Comparison of ENCODE assay signal across 1 cellular context in the genomic region with DNA sequence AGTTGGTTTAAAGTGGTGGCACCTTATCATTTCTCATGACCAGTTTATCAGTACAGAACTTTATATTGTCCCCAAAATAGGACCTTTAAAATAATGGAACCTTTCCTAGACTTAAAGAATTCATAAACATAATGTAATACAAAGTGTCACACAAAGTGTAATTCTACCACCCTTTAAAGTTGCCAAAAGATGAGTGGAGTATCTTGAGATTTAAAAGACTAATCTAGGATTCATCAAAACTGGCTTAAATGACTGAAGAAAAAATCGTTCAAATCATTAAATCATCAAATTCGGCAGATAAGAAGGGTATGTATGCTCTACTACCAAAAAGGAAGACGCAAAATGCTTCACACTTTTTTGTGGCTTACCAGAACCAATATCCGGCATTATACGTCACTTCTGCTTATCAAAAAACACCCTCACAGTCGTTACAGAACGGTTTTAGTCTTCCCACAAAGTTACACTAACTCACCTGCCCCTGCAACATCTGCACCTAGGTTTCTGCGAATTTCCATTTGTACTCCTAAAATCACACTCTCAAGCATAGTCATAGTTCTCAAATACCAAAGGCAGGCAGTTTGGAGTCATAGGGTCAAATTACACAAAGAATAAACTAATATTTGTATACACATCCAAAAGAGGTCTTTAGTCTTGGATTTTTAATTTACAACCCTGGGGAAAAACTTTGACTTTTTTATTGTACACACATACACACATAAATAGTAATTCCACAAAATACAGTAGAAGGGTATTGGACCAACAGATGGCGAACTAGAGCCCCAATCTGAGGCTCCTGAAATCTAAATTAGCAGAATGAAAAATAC.
TF ChIP-seq lines count a peak whose summit lies in the region.

No MANE protein-coding gene starts in this region.

TF ChIP-seq in K562, 482 proteins besides CTCF, POLR2A, EP300 and RAD21 (continued from another document and continues in another):
- TF ChIP-seq EP400 (IDR thresholded peaks at IDR 0.05) (no peak; the same call in 1 of the 2 replicates), MAFF (IDR thresholded peaks at IDR 0.05; ENCODE audit: low read length) (no peak), ERF (CRISPR knock-in tag; IDR thresholded peaks at IDR 0.05) (no peak), SMAD1 (IDR thresholded peaks at IDR 0.05; ENCODE audit: low read depth, low read length, partially characterized antibody) (no peak), SREBF1 (IDR thresholded peaks at IDR 0.05; ENCODE audit: borderline replicate concordance, low read depth, low read length) (no peak), TEAD1 (CRISPR knock-in tag; IDR thresholded peaks at IDR 0.05) (no peak), DACH1 (IDR thresholded peaks at IDR 0.05; ENCODE audit: partially characterized antibody) (no peak), NFIX (CRISPR knock-in tag; IDR thresholded peaks at IDR 0.05; ENCODE audit: low read depth) (no peak), RBBP5 (IDR thresholded peaks at IDR 0.05; ENCODE audit: borderline replicate concordance, insufficient read depth, low read length, poor library complexity, severe bottlenecking) (no peak), SRF (CRISPR knock-in tag; IDR thresholded peaks at IDR 0.05) (no peak; a peak in 1 of 4 replicates), MTA2 (IDR thresholded peaks at IDR 0.05; ENCODE audit: low read depth) (0 out of 2 replicates have a peak, but pooled peaks have one; percentile 15), MYC (IDR thresholded peaks at IDR 0.05; ENCODE audit: low read depth, low read length) (0 out of 2 replicates have a peak, but pooled peaks have one; percentile 31), MYC (CRISPR knock-in tag; IDR thresholded peaks at IDR 0.05; ENCODE audit: borderline replicate concordance, low read depth) (no peak), KLF13 (tag; IDR thresholded peaks at IDR 0.05; ENCODE audit: borderline replicate concordance, low read depth) (no peak), ZBTB8A (IDR thresholded peaks at IDR 0.05; ENCODE audit: partially characterized antibody) (no peak), BRF1 (IDR thresholded peaks at IDR 0.05; ENCODE audit: borderline replicate concordance, extremely low read depth, insufficient read length) (no peak), EWSR1 (IDR thresholded peaks at IDR 0.05; ENCODE audit: borderline replicate concordance, low read depth, partially characterized antibody) (no peak), FOXJ2 (tag; IDR thresholded peaks at IDR 0.05) (no peak), NELFE (IDR thresholded peaks at IDR 0.05; ENCODE audit: insufficient read depth, insufficient read length) (no peak), ZNF232 (CRISPR knock-in tag; IDR thresholded peaks at IDR 0.05) (no peak), ZKSCAN8 (CRISPR knock-in tag; IDR thresholded peaks at IDR 0.05) (no peak), ZNF280A (IDR thresholded peaks at IDR 0.05; ENCODE audit: low read depth, partially characterized antibody) (no peak), RBM34 (IDR thresholded peaks at IDR 0.05; ENCODE audit: borderline replicate concordance, insufficient read depth, low read length) (no peak), ELK3 (CRISPR knock-in tag; IDR thresholded peaks at IDR 0.05) (no peak), MCM5 (IDR thresholded peaks at IDR 0.05; ENCODE audit: low read depth) (no peak), HNRNPL (IDR thresholded peaks at IDR 0.05; ENCODE audit: low read depth, low read length) (no peak), PCBP1 (IDR thresholded peaks at IDR 0.05; ENCODE audit: low read depth, low read length, poor library complexity, severe bottlenecking) (no peak), GABPA (tag; conservative IDR thresholded peaks at IDR 0.05; ENCODE audit: low read depth) (no peak), CBX1 (IDR thresholded peaks at IDR 0.05; ENCODE audit: low read depth) (no peak), KDM1A (IDR thresholded peaks at IDR 0.05) (no peak), CBX3 (IDR thresholded peaks at IDR 0.05; ENCODE audit: borderline replicate concordance in 1 of 2, low read length in 2 of 2) (peak in 1 of 2 experiments; percentile 35; a peak in 1 of 3 replicates), ZNF217 (CRISPR knock-in tag; IDR thresholded peaks at IDR 0.05) (no peak), ZKSCAN1 (IDR thresholded peaks at IDR 0.05; ENCODE audit: low read depth, low read length) (no peak), KLF10 (CRISPR knock-in tag; IDR thresholded peaks at IDR 0.05) (no peak), BCOR (IDR thresholded peaks at IDR 0.05) (peak; percentile 49; the same call in 1 of the 2 replicates), ARHGAP35 (IDR thresholded peaks at IDR 0.05; ENCODE audit: partially characterized antibody) (no peak), ZNF212 (CRISPR knock-in tag; IDR thresholded peaks at IDR 0.05) (no peak), CBFA2T3 (IDR thresholded peaks at IDR 0.05) (peak; percentile 54; the same call in 1 of the 2 replicates), GATAD2A (IDR thresholded peaks at IDR 0.05) (no peak), BACH1 (tag; IDR thresholded peaks at IDR 0.05) (peak; percentile 92), ZNF239 (CRISPR knock-in tag; IDR thresholded peaks at IDR 0.05) (no peak), MEF2A (IDR thresholded peaks at IDR 0.05; ENCODE audit: control insufficient read depth, low read depth, low read length) (no peak), ZNF644 (tag; IDR thresholded peaks at IDR 0.05; ENCODE audit: low read depth) (0 out of 2 replicates have a peak, but pooled peaks have one; percentile 56), ZNF717 (CRISPR knock-in tag; IDR thresholded peaks at IDR 0.05) (no peak), ZNF707 (CRISPR knock-in tag; conservative IDR thresholded peaks at IDR 0.05) (no peak), ARID4B (CRISPR knock-in tag; IDR thresholded peaks at IDR 0.05) (no peak), ATF2 (CRISPR knock-in tag; IDR thresholded peaks at IDR 0.05) (no peak), ZNF507 (tag; conservative IDR thresholded peaks at IDR 0.05) (no peak), E4F1 (CRISPR knock-in tag; IDR thresholded peaks at IDR 0.05; ENCODE audit: borderline replicate concordance) (0 out of 2 replicates have a peak, but pooled peaks have one; percentile 21), SOX6 (IDR thresholded peaks at IDR 0.05) (no peak)
- TF ChIP-seq, protein P1, sequence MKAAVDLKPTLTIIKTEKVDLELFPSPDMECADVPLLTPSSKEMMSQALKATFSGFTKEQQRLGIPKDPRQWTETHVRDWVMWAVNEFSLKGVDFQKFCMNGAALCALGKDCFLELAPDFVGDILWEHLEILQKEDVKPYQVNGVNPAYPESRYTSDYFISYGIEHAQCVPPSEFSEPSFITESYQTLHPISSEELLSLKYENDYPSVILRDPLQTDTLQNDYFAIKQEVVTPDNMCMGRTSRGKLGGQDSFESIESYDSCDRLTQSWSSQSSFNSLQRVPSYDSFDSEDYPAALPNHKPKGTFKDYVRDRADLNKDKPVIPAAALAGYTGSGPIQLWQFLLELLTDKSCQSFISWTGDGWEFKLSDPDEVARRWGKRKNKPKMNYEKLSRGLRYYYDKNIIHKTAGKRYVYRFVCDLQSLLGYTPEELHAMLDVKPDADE (conservative IDR thresholded peaks at IDR 0.05; ENCODE audit: control insufficient read depth, low read depth, low read length), result no peak
- TF ChIP-seq, protein P2, sequence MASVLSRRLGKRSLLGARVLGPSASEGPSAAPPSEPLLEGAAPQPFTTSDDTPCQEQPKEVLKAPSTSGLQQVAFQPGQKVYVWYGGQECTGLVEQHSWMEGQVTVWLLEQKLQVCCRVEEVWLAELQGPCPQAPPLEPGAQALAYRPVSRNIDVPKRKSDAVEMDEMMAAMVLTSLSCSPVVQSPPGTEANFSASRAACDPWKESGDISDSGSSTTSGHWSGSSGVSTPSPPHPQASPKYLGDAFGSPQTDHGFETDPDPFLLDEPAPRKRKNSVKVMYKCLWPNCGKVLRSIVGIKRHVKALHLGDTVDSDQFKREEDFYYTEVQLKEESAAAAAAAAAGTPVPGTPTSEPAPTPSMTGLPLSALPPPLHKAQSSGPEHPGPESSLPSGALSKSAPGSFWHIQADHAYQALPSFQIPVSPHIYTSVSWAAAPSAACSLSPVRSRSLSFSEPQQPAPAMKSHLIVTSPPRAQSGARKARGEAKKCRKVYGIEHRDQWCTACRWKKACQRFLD (CRISPR knock-in tag; IDR thresholded peaks at IDR 0.05), result peak; percentile 84
- TF ChIP-seq, protein P3, sequence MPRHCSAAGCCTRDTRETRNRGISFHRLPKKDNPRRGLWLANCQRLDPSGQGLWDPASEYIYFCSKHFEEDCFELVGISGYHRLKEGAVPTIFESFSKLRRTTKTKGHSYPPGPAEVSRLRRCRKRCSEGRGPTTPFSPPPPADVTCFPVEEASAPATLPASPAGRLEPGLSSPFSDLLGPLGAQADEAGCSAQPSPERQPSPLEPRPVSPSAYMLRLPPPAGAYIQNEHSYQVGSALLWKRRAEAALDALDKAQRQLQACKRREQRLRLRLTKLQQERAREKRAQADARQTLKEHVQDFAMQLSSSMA (CRISPR knock-in tag; IDR thresholded peaks at IDR 0.05), result no peak
